Comparison of ENCODE assay signal across 14 cellular contexts in genomic region chr10:94315975-94316464, GRCh38. TPM values are rescaled to one million over a fixed set of nuclear protein-coding genes. Genes with fewer than 3 reads are reported as not detected.
A peak's percentile ranks its signal among the peaks of the same experiment; 100 is the strongest.
DNase-seq lines count a peak whose midpoint lies in the region; ATAC-seq and TF ChIP-seq lines count a peak whose summit lies in the region.
"Had no signal": no experiment of that assay in that cellular context is flagged by ENCODE, and none has a peak within 500 bp of the region (broad histone marks: within the 10 kb centered on the region; RNA-seq: fewer than 3 reads in every experiment).

No MANE protein-coding gene starts in this region.

- no peak overlapping the region for H2AK5ac ChIP-seq in mesenchymal stem cell (ENCODE audit: low read length, severe bottlenecking)

- H2BK15ac ChIP-seq in mesenchymal stem cell (ENCODE audit: low read depth, poor library complexity, severe bottlenecking), result no peak overlapping the region

- H3K4me3 ChIP-seq in esophagus muscularis mucosa (no peak overlapping the region), mesenchymal stem cell (ENCODE audit: insufficient read depth in 1 of 2, low read depth in 1 of 2, low read length in 2 of 2) (no peak overlapping the region), aorta (ENCODE audit: low read length in 2 of 2) (no peak overlapping the region)

- H2BK5ac ChIP-seq in mesenchymal stem cell (ENCODE audit: low read depth, low read length, poor library complexity, severe bottlenecking), result no peak overlapping the region

- ATAC-seq in aorta (ENCODE audit: low FRiP score), result peak; percentile 72

- peak overlapping the region; percentile 48 for H3K9ac ChIP-seq in mesenchymal stem cell (ENCODE audit: low read length)

- H3K23ac ChIP-seq in mesenchymal stem cell (ENCODE audit: low read length in 2 of 2), result no peak overlapping the region

- no peaks in the 10 kb centered on the region for H3K27me3 ChIP-seq in esophagus muscularis mucosa
- H3K27me3 ChIP-seq in mesenchymal stem cell (ENCODE audit: control insufficient read depth in 1 of 2, insufficient read depth in 1 of 2, low read length in 2 of 2), result no peaks in the 10 kb centered on the region
- H3K27me3 ChIP-seq in aorta (ENCODE audit: control insufficient read depth in 1 of 2, insufficient read depth in 2 of 2, low read length in 1 of 2), result no peaks in the 10 kb centered on the region

- DNase-seq in NCI-H82 (lab: John Stamatoyannopoulos, UW) (peak; percentile 2), NCI-H82 treated with DMSO at 0.1 percent for 48 hours (lab: John Stamatoyannopoulos, UW; ENCODE audit: unreplicated experiment) (no peak), esophagus muscularis mucosa (ENCODE audit: extremely low spot score) (no peak), mesenchymal stem cell (peak; percentile 68), aorta (no peak), activated gamma-delta T cell (lab: John Stamatoyannopoulos, UW) (no peak), anterior cingulate cortex (lab: John Stamatoyannopoulos, UW) (no peak), G401 (ENCODE audit: low spot score) (no peak)
- DNase-seq: activated CD4-positive, alpha-beta T cell treated with anti-CD3 and anti-CD28 coated beads, Interleukin-2, amount 50 U/mL, for 4 hours; erythroblast; immature natural killer cell; NCI-H1436; NCI-H524 had no signal

- H2BK12ac ChIP-seq in mesenchymal stem cell (ENCODE audit: low read length in 2 of 2), result no peak overlapping the region

- peaks cover 8 to 57% (median 48%) of the 10 kb centered on the region in 4 donors for H3K4me1 ChIP-seq in esophagus muscularis mucosa
- no peaks in the 10 kb centered on the region for H3K4me1 ChIP-seq in mesenchymal stem cell (ENCODE audit: control insufficient read depth, insufficient read depth, low read depth, low read length)
- H3K4me1 ChIP-seq in aorta (ENCODE audit: control insufficient read depth in 1 of 2, insufficient read depth in 2 of 2, low read length in 2 of 2), result peaks cover 0 to 5% of the 10 kb centered on the region in 2 donors

- in situ Hi-C loops in G401 (cut with HindIII; ENCODE audit: low sequenced_read_pairs), result no loop called here

- no peak for TF ChIP-seq CTCF in esophagus muscularis mucosa (IDR thresholded peaks at IDR 0.05)

- H4K8ac ChIP-seq in mesenchymal stem cell (ENCODE audit: low read length), result no peak overlapping the region

- H3K4ac ChIP-seq in mesenchymal stem cell (ENCODE audit: low read depth in 1 of 2, low read length in 2 of 2), result no peak overlapping the region

- WGBS in esophagus muscularis mucosa, result 26% methylated on average over 3 of the region's 3 CpGs
- no CpG with 5 or more reads among the region's 3 CpGs for WGBS in mesenchymal stem cell
- WGBS in aorta, 2 donors, result 3 to 8% methylated on average over 3 of the region's 3 CpGs

- H3K27ac ChIP-seq in esophagus muscularis mucosa (replicated peaks in 1 of 4), result peak overlapping the region; percentile 50 to 79 (median 72)
- no peak overlapping the region for H3K27ac ChIP-seq in mesenchymal stem cell (ENCODE audit: low read length, poor library complexity, severe bottlenecking)
- H3K27ac ChIP-seq in aorta (ENCODE audit: low read depth in 1 of 2, low read length in 2 of 2), result peak overlapping the region; percentile 83 to 91
- H3K27ac ChIP-seq: 22Rv1 had no signal

- no peak overlapping the region for H3K18ac ChIP-seq in mesenchymal stem cell (ENCODE audit: low read depth in 1 of 2, low read length in 2 of 2)

- H3K14ac ChIP-seq in mesenchymal stem cell (ENCODE audit: low read length in 2 of 2), result no peak overlapping the region

- no peaks in the 10 kb centered on the region for H3K79me1 ChIP-seq in mesenchymal stem cell (replicated peaks; ENCODE audit: low read length, poor library complexity, severe bottlenecking)

- intact Hi-C loops in esophagus muscularis mucosa (cut with DNase I), result loop anchor here (5.0 kb wide), 1 partner anchor 34 kb away; no protein-coding TSS in a partner anchor
- intact Hi-C loops in aorta (cut with DNase I), result loop anchor here in 1 of 2 donors (5.0 kb wide), 1 partner anchor 239 kb away; no protein-coding TSS in a partner anchor

- no peak for TF ChIP-seq EP300 in esophagus muscularis mucosa (IDR thresholded peaks at IDR 0.05)

- H3K9me3 ChIP-seq in esophagus muscularis mucosa, result no peaks in the 10 kb centered on the region
- no peaks in the 10 kb centered on the region for H3K9me3 ChIP-seq in mesenchymal stem cell (ENCODE audit: control insufficient read depth, low read length)
- H3K9me3 ChIP-seq in aorta (ENCODE audit: control insufficient read depth, low read length), result no peaks in the 10 kb centered on the region

- no peak for TF ChIP-seq POLR2A in esophagus muscularis mucosa (IDR thresholded peaks at IDR 0.05; ENCODE audit: low read depth)

- H3K4me2 ChIP-seq in mesenchymal stem cell (ENCODE audit: low read length, poor library complexity, severe bottlenecking), result no peak overlapping the region

- no peak overlapping the region for H4K91ac ChIP-seq in mesenchymal stem cell (ENCODE audit: low read length)

- H2BK120ac ChIP-seq in mesenchymal stem cell (ENCODE audit: low read depth, low read length), result no peak overlapping the region

- H2AFZ ChIP-seq in mesenchymal stem cell (ENCODE audit: low read depth, low read length), result no peak overlapping the region

- H3K36me3 ChIP-seq in esophagus muscularis mucosa (peaks cover 0 to 10% (median 4%) of the 10 kb centered on the region in 4 donors), mesenchymal stem cell (ENCODE audit: control insufficient read depth in 1 of 2, insufficient read depth in 2 of 2, low read depth in 1 of 2, low read length in 2 of 2) (peaks cover 2 to 3% of the 10 kb centered on the region in 2 experiments), aorta (ENCODE audit: control insufficient read depth in 1 of 2, insufficient read depth in 2 of 2, low read length in 1 of 2) (peaks cover 0 to 2% of the 10 kb centered on the region in 2 donors)

RNA-seq across cellular contexts. Expression of gene NOC3L, which starts 46.7 kb away (rescaled TPM):
- 10 to 100 TPM; 18.1 to 23.3 (median 20.7) TPM for total RNA-seq in esophagus muscularis mucosa
- 9.3 TPM for polyA plus RNA-seq in mesenchymal stem cell (2013, experiment 1 of 2)
- 9.1 TPM for polyA plus RNA-seq in mesenchymal stem cell (2013, experiment 2 of 2)
- 10 to 100 TPM; 17.0 to 17.6 TPM for total RNA-seq in aorta
- 1 to 10 TPM; 3.6 to 4.4 TPM for polyA plus RNA-seq in aorta
- total RNA-seq in G401 (2014; rRNA removed; shearing (Covaris generic)), result 27.7 and 48.2 TPM in 2 replicates

Comparison
In these comparisons a context has a peak if more than half of its experiments do, and no peak if none do; other contexts are left out.
1. DNase-seq: peak in NCI-H82 (single experiment) and mesenchymal stem cell (single experiment); none in NCI-H82 treated with DMSO at 0.1 percent for 48 hours (single experiment), esophagus muscularis mucosa (single experiment), aorta (0 of 2), activated gamma-delta T cell (single experiment), anterior cingulate cortex (0 of 58) and G401 (single experiment).